In genomic region chr9:33151007-33151557, GRCh38 we compare ENCODE assay signal across 9 cellular contexts. TPM values are rescaled to one million over a fixed set of nuclear protein-coding genes. Genes with fewer than 3 reads are reported as not detected.
A peak's percentile ranks its signal among the peaks of the same experiment; 100 is the strongest.
DNase-seq lines count a peak whose midpoint lies in the region; ATAC-seq and TF ChIP-seq lines count a peak whose summit lies in the region.
"Had no signal": no experiment of that assay in that cellular context is flagged by ENCODE, and none has a peak within 500 bp of the region (broad histone marks: within the 10 kb centered on the region; RNA-seq: fewer than 3 reads in every experiment).

No MANE protein-coding gene starts in this region.

- no peaks in the 10 kb centered on the region for H4K20me1 ChIP-seq in PC-9 (ENCODE audit: insufficient read depth)

- no peak overlapping the region for H3K9ac ChIP-seq in parathyroid adenoma

- intact Hi-C loops in PC-9 (cut with micrococcal nuclease; ENCODE audit: unreplicated experiment), result no loop called here

- H3K9me2 ChIP-seq in PC-9 (ENCODE audit: insufficient read depth), result no peaks in the 10 kb centered on the region

- H3F3A ChIP-seq in PC-9 (ENCODE audit: insufficient read depth, low read depth), result peaks cover 25% of the 10 kb centered on the region

- H3K4me3 ChIP-seq in PC-9, result no peak overlapping the region
- H3K4me3 ChIP-seq in parathyroid adenoma (ENCODE audit: low read depth, low read length), result no peak overlapping the region

- H3K27me3 ChIP-seq in PC-9 (ENCODE audit: insufficient read depth, low read depth) (no peaks in the 10 kb centered on the region), parathyroid adenoma (ENCODE audit: control insufficient read depth, insufficient read depth, low read length) (no peaks in the 10 kb centered on the region)

- H3K4me2 ChIP-seq in PC-9 (peak overlapping the region; percentile 76), parathyroid adenoma (ENCODE audit: low read length) (peak overlapping the region; percentile 59)

- H3K36me3 ChIP-seq in PC-9 (ENCODE audit: low read depth) (0 out of 2 replicates have a peak, but pooled peaks cover 4% of the 10 kb centered on the region), parathyroid adenoma (ENCODE audit: control insufficient read depth, insufficient read depth, low read length) (no peaks in the 10 kb centered on the region)

- H3K27ac ChIP-seq in PC-9 (peak overlapping the region; percentile 78), parathyroid adenoma (peak overlapping the region; percentile 51)
- H3K27ac ChIP-seq: VCaP had no signal

- CTCF ChIA-PET in PC-9 (lab: Charles Lee), result no interaction called here

- ATAC-seq in HG02759 (IDR thresholded peaks at IDR 0.05; ENCODE audit: unreplicated experiment) (no peak), HG03175 (IDR thresholded peaks at IDR 0.05; ENCODE audit: unreplicated experiment) (no peak)

- H3K4me1 ChIP-seq in PC-9 (replicated peaks; ENCODE audit: insufficient read depth) (peaks cover 41% of the 10 kb centered on the region), parathyroid adenoma (peaks cover 14% of the 10 kb centered on the region)

- BruUV-seq in PC-9 (replicated peaks; lab: Mats Ljungman, UMichigan), result no TSS peak

- H3K9me3 ChIP-seq in PC-9 (ENCODE audit: insufficient read depth, low read depth), result no peaks in the 10 kb centered on the region
- no peaks in the 10 kb centered on the region for H3K9me3 ChIP-seq in parathyroid adenoma (ENCODE audit: control insufficient read depth, low read length)

- H3K79me2 ChIP-seq in PC-9 (ENCODE audit: low read depth) (peaks cover 96% of the 10 kb centered on the region), parathyroid adenoma (peaks cover 41% of the 10 kb centered on the region)

- POLR2A ChIA-PET in PC-9 (lab: Charles Lee; ENCODE audit: unreplicated experiment), result interaction anchor here (0.8 kb wide), 1 partner anchor 14 kb away, joined by 3 read pairs; no protein-coding TSS in a partner anchor

- DNase-seq in NCI-H2107 treated with DMSO at 0.1 percent for 48 hours (lab: John Stamatoyannopoulos, UW; ENCODE audit: unreplicated experiment) (peak; percentile 65), NCI-H2107 (lab: John Stamatoyannopoulos, UW) (no peak), PC-9 (peak in 1 of 2 experiments; percentile 87), fibroblast of gingiva (ENCODE audit: low read depth) (peak; percentile 94), NCI-H748 treated with DMSO at 0.1 percent for 48 hours (lab: John Stamatoyannopoulos, UW) (no peak)

- no peak for TF ChIP-seq CTCF in PC-9 (conservative IDR thresholded peaks at IDR 0.05)
- no peak for TF ChIP-seq CTCF in parathyroid adenoma (IDR thresholded peaks at IDR 0.05)

- H2AFZ ChIP-seq in PC-9, result no peak overlapping the region
- no peak overlapping the region for H2AFZ ChIP-seq in parathyroid adenoma

RNA-seq across cellular contexts. Expression of gene B4GALT1, which starts 16.1 kb away (rescaled TPM):
- 75.6 and 87.2 TPM in 2 replicates for total RNA-seq in PC-9 (2021)

Comparison
In these comparisons a context has a peak if more than half of its experiments do, and no peak if none do; other contexts are left out.
1. DNase-seq: peak in NCI-H2107 treated with DMSO at 0.1 percent for 48 hours (single experiment) and fibroblast of gingiva (single experiment); none in NCI-H2107 (single experiment) and NCI-H748 treated with DMSO at 0.1 percent for 48 hours (single experiment).